27 cellular contexts compared by ENCODE assay signal in the genomic region with DNA sequence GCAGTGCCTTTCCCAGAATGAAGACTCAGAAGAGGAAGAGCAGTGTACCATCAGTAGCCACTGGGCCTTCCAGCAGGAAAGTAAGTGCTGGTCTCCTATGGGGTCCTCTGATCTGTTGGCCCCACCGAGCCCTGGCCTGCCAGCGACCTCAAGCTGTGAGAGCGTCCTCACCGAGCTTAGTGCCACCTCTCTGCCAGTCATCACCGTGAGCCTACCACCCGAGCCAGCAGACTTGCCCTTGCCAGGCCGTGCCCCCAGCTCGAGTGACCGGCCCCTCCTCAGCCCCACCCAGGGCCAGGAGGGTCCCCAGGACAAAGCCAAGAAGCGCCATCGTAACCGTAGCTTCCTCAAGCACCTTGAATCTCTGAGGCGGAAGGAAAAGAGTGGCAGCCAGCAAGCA.
"Had no signal": no experiment of that assay in that cellular context is flagged by ENCODE, and none has a peak within 500 bp of the region (broad histone marks: within the 10 kb centered on the region; RNA-seq: fewer than 3 reads in every experiment).

No MANE protein-coding gene starts in this region.

- H3K4me3 ChIP-seq: lower lobe of right lung, pancreas, psoas muscle, right atrium auricular region, right lobe of liver, testis, thyroid gland, transverse colon, upper lobe of left lung, vagina had no signal

- H3K4me3 Mint-ChIP-seq: mesothelial cell of epicardium; natural killer cell; stimulated activated memory B cell treated with anti-CD40 and anti-IgM and Interleukin-4, amounts not matched to agents 10 μg/mL and 1 μg/mL and 100 μg/mL, for 72 hours; stimulated activated naive CD8-positive, alpha-beta T cell treated with anti-CD3 and anti-CD28 coated beads, Interleukin-15, amount 100 ng/mL, for 72 hours had no signal

- H3K27ac ChIP-seq: lower lobe of right lung, pancreas, psoas muscle, right atrium auricular region, right lobe of liver, testis, thyroid gland, transverse colon, vagina had no signal

- H3K36me3 ChIP-seq: pancreas, thyroid gland, transverse colon, vagina had no signal

- FAIRE-seq: keratinocyte, pancreas, small intestine had no signal

- H3K4me1 Mint-ChIP-seq: mesothelial cell of epicardium; naive B cell; natural killer cell; stimulated activated memory B cell treated with anti-CD40 and anti-IgM and Interleukin-4, amounts not matched to agents 10 μg/mL and 1 μg/mL and 100 μg/mL, for 72 hours; stimulated activated naive CD8-positive, alpha-beta T cell treated with anti-CD3 and anti-CD28 coated beads, Interleukin-15, amount 100 ng/mL, for 72 hours had no signal

- H3K9me3 ChIP-seq: lower lobe of right lung, pancreas, psoas muscle, right atrium auricular region, right lobe of liver, testis, thyroid gland, transverse colon, upper lobe of left lung, vagina had no signal

- H3K36me3 Mint-ChIP-seq: naive B cell; natural killer cell; stimulated activated memory B cell treated with anti-CD40 and anti-IgM and Interleukin-4, amounts not matched to agents 10 μg/mL and 1 μg/mL and 100 μg/mL, for 72 hours had no signal

- H3K27me3 ChIP-seq: pancreas, right atrium auricular region, right lobe of liver, testis, thyroid gland, transverse colon, upper lobe of left lung, vagina had no signal

- H3K27ac Mint-ChIP-seq: mesothelial cell of epicardium; natural killer cell; stimulated activated memory B cell treated with anti-CD40 and anti-IgM and Interleukin-4, amounts not matched to agents 10 μg/mL and 1 μg/mL and 100 μg/mL, for 72 hours; stimulated activated naive CD8-positive, alpha-beta T cell treated with anti-CD3 and anti-CD28 coated beads, Interleukin-15, amount 100 ng/mL, for 72 hours had no signal

- H3K4me1 ChIP-seq: lower lobe of right lung, pancreas, psoas muscle, right atrium auricular region, right lobe of liver, testis, thyroid gland, transverse colon, upper lobe of left lung, vagina had no signal

- DNase-seq: hippocampal formation; kidney glomerular epithelial cell; left cardiac atrium; lower lobe of right lung; mammary epithelial cell; mesenchymal stem cell; naive B cell; natural killer cell; pancreas; small intestine; stimulated activated CD4-positive, alpha-beta T cell treated with anti-CD3 and anti-CD28 coated beads, Interleukin-1b, Interleukin-23, amount 100 ng/mL, for 48 hours; stimulated activated CD4-positive, alpha-beta T cell treated with anti-CD3 and anti-CD28 coated beads, Interleukin-2, amount 100 ng/mL, for 48 hours; stimulated activated CD4-positive, alpha-beta T cell treated with anti-CD3 and anti-CD28 coated beads, Interleukin-4, amount 100 ng/mL, for 4 hours; stimulated activated CD8-positive, alpha-beta memory T cell treated with anti-CD3 and anti-CD28 coated beads, Interleukin-4, amount 100 ng/mL, for 48 hours; stimulated activated naive CD4-positive, alpha-beta T cell treated with Interleukin-2 at 50 U/mL for 16 hours; stimulated activated naive CD8-positive, alpha-beta T cell treated with anti-CD3 and anti-CD28 coated beads, Interleukin-15, amount 100 ng/mL, for 72 hours; testis; thyroid gland; transverse colon had no signal

- H3K9me3 Mint-ChIP-seq: naive B cell; natural killer cell; stimulated activated memory B cell treated with anti-CD40 and anti-IgM and Interleukin-4, amounts not matched to agents 10 μg/mL and 1 μg/mL and 100 μg/mL, for 72 hours; stimulated activated naive CD8-positive, alpha-beta T cell treated with anti-CD3 and anti-CD28 coated beads, Interleukin-15, amount 100 ng/mL, for 72 hours had no signal

- H3K27me3 Mint-ChIP-seq: stimulated activated memory B cell treated with anti-CD40 and anti-IgM and Interleukin-4, amounts not matched to agents 10 μg/mL and 1 μg/mL and 100 μg/mL, for 72 hours; stimulated activated naive CD8-positive, alpha-beta T cell treated with anti-CD3 and anti-CD28 coated beads, Interleukin-15, amount 100 ng/mL, for 72 hours had no signal
